Comparison of ENCODE assay signal across 8 cellular contexts in the genomic region with DNA sequence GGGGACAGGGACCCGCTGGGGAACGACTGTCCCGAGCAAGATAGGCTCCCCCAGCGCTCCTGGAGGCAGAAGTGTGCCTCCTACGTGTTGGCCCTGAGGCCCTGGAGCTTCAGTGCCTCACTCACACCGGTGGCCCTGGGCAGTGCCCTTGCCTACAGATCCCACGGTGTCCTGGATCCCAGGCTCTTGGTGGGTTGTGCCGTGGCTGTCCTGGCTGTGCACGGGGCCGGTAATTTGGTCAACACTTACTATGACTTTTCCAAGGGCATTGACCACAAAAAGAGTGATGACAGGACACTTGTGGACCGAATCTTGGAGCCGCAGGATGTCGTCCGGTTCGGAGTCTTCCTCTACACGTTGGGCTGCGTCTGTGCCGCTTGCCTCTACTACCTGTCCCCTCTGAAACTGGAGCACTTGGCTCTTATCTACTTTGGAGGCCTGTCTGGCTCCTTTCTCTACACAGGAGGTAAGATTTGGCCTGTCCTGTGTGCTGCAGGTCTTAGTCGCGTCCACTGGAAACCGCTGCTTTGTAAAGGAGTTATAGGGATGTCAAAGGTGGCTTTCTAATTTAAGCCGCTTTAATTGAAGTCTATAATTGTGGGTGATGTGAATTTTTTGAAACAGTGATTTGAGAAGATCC. TPM values are rescaled to one million over a fixed set of nuclear protein-coding genes. Genes with fewer than 3 reads are reported as not detected.
DNase-seq lines count a peak whose midpoint lies in the region; ATAC-seq, FAIRE-seq and TF ChIP-seq lines count a peak whose summit lies in the region.

No MANE protein-coding gene starts in this region.

- peaks cover 23% of the 10 kb centered on the region for H3K79me2 ChIP-seq in keratinocyte (ENCODE audit: control insufficient read depth, insufficient read depth, low read length)

- TF ChIP-seq CTCF in cardiac muscle cell (IDR thresholded peaks at IDR 0.05; ENCODE audit: low read depth, low read length): no peak
- no peak for TF ChIP-seq CTCF in keratinocyte (optimal IDR thresholded peaks at IDR 0.05 in 1 of 3, IDR thresholded peaks at IDR 0.05 in 1 of 3, conservative IDR thresholded peaks at IDR 0.05 in 1 of 3; ENCODE audit: extremely low read depth in 1 of 3, insufficient read depth in 2 of 3, low read length in 3 of 3)

- FAIRE-seq in keratinocyte (lab: Jason Lieb, UNC) (no peak), frontal cortex (lab: Jason Lieb, UNC) (no peak)

- H3K27ac ChIP-seq in cardiac muscle cell (peak overlapping the region; percentile 98), adipose tissue (ENCODE audit: low read depth, low read length) (peak overlapping the region; percentile 48), keratinocyte (ENCODE audit: control insufficient read depth, insufficient read depth, low read length) (peak overlapping the region; percentile 87), stomach smooth muscle (ENCODE audit: low read length) (peak overlapping the region; percentile 76)

- H3K27me3 ChIP-seq in cardiac muscle cell (no peaks in the 10 kb centered on the region), keratinocyte (ENCODE audit: control insufficient read depth, extremely low read depth, insufficient read depth, low read length) (no peaks in the 10 kb centered on the region), stomach smooth muscle (ENCODE audit: control insufficient read depth in 1 of 2, insufficient read depth in 2 of 2, low read length in 2 of 2) (no peaks in the 10 kb centered on the region)

- peak in 1 of 2 donors; percentile 28 for DNase-seq in cardiac muscle cell (ENCODE audit: low read depth in 1 of 2, low spot score in 1 of 2)
- no peak for DNase-seq in Right ventricle myocardium inferior (ENCODE audit: missing footprints)
- peak; percentile 39 for DNase-seq in HT-29 (ENCODE audit: low spot score)
- DNase-seq in keratinocyte (ENCODE audit: low read depth, low spot score): no peak
- no peak for DNase-seq in OCI-M1 (lab: John Stamatoyannopoulos, UW)
- DNase-seq in frontal cortex (ENCODE audit: low spot score in 2 of 2): no peak

- H3K4me1 ChIP-seq in cardiac muscle cell (ENCODE audit: low read depth) (peaks cover 14% of the 10 kb centered on the region), keratinocyte (ENCODE audit: control insufficient read depth, extremely low read depth, insufficient read depth, low read length) (peaks cover 9% of the 10 kb centered on the region), stomach smooth muscle (ENCODE audit: control insufficient read depth, insufficient read depth, low read length) (peaks cover 24% of the 10 kb centered on the region)

- H3K9me3 ChIP-seq in cardiac muscle cell (ENCODE audit: low read depth): no peaks in the 10 kb centered on the region
- H3K9me3 ChIP-seq in keratinocyte (ENCODE audit: control insufficient read depth, low read depth, low read length): no peaks in the 10 kb centered on the region
- H3K9me3 ChIP-seq in stomach smooth muscle (ENCODE audit: control insufficient read depth in 2 of 2, low read length in 2 of 2): no peaks in the 10 kb centered on the region

- intact Hi-C loops in Right ventricle myocardium inferior (cut with DNase I): loop anchor here (1.0 kb wide), 1 partner anchor 11 kb away; a partner anchor contains a TSS

- peak overlapping the region; percentile 95 for H2AFZ ChIP-seq in keratinocyte (ENCODE audit: control insufficient read depth, low read length)

- ATAC-seq in Right ventricle myocardium inferior: no peak

- peak overlapping the region; percentile 92 for H3K9ac ChIP-seq in keratinocyte (ENCODE audit: control insufficient read depth, extremely low read depth, insufficient read depth, low read length)
- H3K9ac ChIP-seq in stomach smooth muscle (ENCODE audit: low read length in 2 of 2): peak overlapping the region; percentile 89 to 94

- H3K4me3 ChIP-seq in cardiac muscle cell (peak overlapping the region; percentile 93), keratinocyte (ENCODE audit: control insufficient read depth in 2 of 3, extremely low read depth in 1 of 3, insufficient read depth in 2 of 3, low read depth in 1 of 3, low read length in 3 of 3) (peak overlapping the region; percentile 62 to 92 (median 84)), stomach smooth muscle (ENCODE audit: low read length in 2 of 2) (peak overlapping the region; percentile 94 to 97)

- WGBS in adipose tissue, 3 donors: 5 to 6% (median 5%) methylated on average over 22 of the region's 22 CpGs

- H3K36me3 ChIP-seq in cardiac muscle cell (no peaks in the 10 kb centered on the region), keratinocyte (ENCODE audit: control insufficient read depth in 2 of 2, extremely low read depth in 1 of 2, insufficient read depth in 2 of 2, low read length in 2 of 2) (no peaks in the 10 kb centered on the region), stomach smooth muscle (ENCODE audit: control insufficient read depth in 2 of 2, insufficient read depth in 2 of 2, low read length in 2 of 2) (peaks cover 0 to 2% of the 10 kb centered on the region in 2 donors)

- dilution Hi-C loops in keratinocyte (cut with MboI; ENCODE audit: extremely low pct_ligation_motif_present, low sequenced_read_pairs): no loop called here

- no peaks in the 10 kb centered on the region for H4K20me1 ChIP-seq in keratinocyte (ENCODE audit: control insufficient read depth, extremely low read depth, insufficient read depth, low read length)

- H3K9me1 ChIP-seq in keratinocyte (ENCODE audit: control insufficient read depth, extremely low read depth, insufficient read depth, low read length): no peaks in the 10 kb centered on the region

- peak overlapping the region; percentile 79 for H3K4me2 ChIP-seq in keratinocyte (ENCODE audit: control insufficient read depth, extremely low read depth, insufficient read depth, low read depth, low read length)

RNA-seq across cellular contexts. Expression of a gene that starts 0.7 kb away (rescaled TPM):
- total RNA-seq in cardiac muscle cell (8.0 and 18.7 TPM in 2 replicates), Right ventricle myocardium inferior (11.2 TPM), frontal cortex (12.6 TPM)
- polyA plus RNA-seq in cardiac muscle cell (16.6 and 16.9 TPM in 2 replicates), adipose tissue (10 to 100 TPM in 1 of 3 donors, 1 to 10 TPM in 2; 3.1 to 10.3 (median 7.2) TPM), keratinocyte (9.7 to 15.9 TPM (median 9.9 TPM) in 3 replicates)
- 15.9 and 18.1 TPM in 2 replicates for total RNA-seq in HT-29 (2014; rRNA removed; shearing (Covaris generic))
- polyA plus RNA-seq in keratinocyte (2011; ENCODE audit: low read depth): 1.2 TPM
- polyA plus RNA-seq in keratinocyte (2011; cell fraction: cytosol; rRNA removed): 8.9 and 9.1 TPM in 2 replicates
- polyA plus RNA-seq in keratinocyte (2011; cell fraction: nucleus; rRNA removed): 11.6 and 11.9 TPM in 2 replicates
- polyA plus RNA-seq in keratinocyte (2012; ENCODE audit: low replicate concordance): 8.0 and 12.2 TPM in 2 replicates
- 17.1 to 29.1 TPM (median 20.1 TPM) in 3 replicates for polyA minus RNA-seq in keratinocyte
- 13.4 TPM for polyA minus RNA-seq in keratinocyte (2011; cell fraction: cytosol; rRNA and poly(A)+ RNA removed)
- 9.9 and 16.3 TPM in 2 replicates for polyA minus RNA-seq in keratinocyte (2011; cell fraction: nucleus; rRNA and poly(A)+ RNA removed)

RNA-seq across cellular contexts. Expression of a gene that starts 11.4 kb away (rescaled TPM):
- total RNA-seq in cardiac muscle cell (44.9 and 45.7 TPM in 2 replicates), Right ventricle myocardium inferior (28.4 TPM), frontal cortex (38.7 TPM)
- polyA plus RNA-seq in cardiac muscle cell (19.2 and 21.5 TPM in 2 replicates), adipose tissue (10 to 100 TPM in 2 of 3 donors, 1 to 10 TPM in 1; 8.7 to 16.9 (median 12.6) TPM), keratinocyte (30.2 to 34.2 TPM (median 31.5 TPM) in 3 replicates)
- total RNA-seq in HT-29 (2014; rRNA removed; shearing (Covaris generic)): 38.0 and 42.5 TPM in 2 replicates
- polyA plus RNA-seq in keratinocyte (2011; ENCODE audit: low read depth): 21.8 TPM
- polyA plus RNA-seq in keratinocyte (2011; cell fraction: cytosol; rRNA removed): 23.9 and 27.8 TPM in 2 replicates
- polyA plus RNA-seq in keratinocyte (2011; cell fraction: nucleus; rRNA removed): 84.0 and 91.6 TPM in 2 replicates
- 16.1 and 32.7 TPM in 2 replicates for polyA plus RNA-seq in keratinocyte (2012; ENCODE audit: low replicate concordance)
- 73.2 to 92.8 TPM (median 88.4 TPM) in 3 replicates for polyA minus RNA-seq in keratinocyte
- polyA minus RNA-seq in keratinocyte (2011; cell fraction: cytosol; rRNA and poly(A)+ RNA removed): 37.4 TPM
- 61.8 and 96.3 TPM in 2 replicates for polyA minus RNA-seq in keratinocyte (2011; cell fraction: nucleus; rRNA and poly(A)+ RNA removed)

Comparison
In these comparisons a context has a peak if more than half of its experiments do, and no peak if none do; other contexts are left out.
1. H3K27ac ChIP-seq: peak in every context shown above with its lines; median percentile 98 in cardiac muscle cell; 87 in keratinocyte; 76 in stomach smooth muscle; 48 in adipose tissue.